Comparison of ENCODE assay signal across 1 cellular context in genomic region chr7:100177040-100178001, GRCh38.
A peak's percentile ranks its signal among the peaks of the same experiment; 100 is the strongest.
TF ChIP-seq lines count a peak whose summit lies in the region.

TSS of gene GPC2 (minus strand) at chr7:100177381. CDS start at chr7:100177199, 182 bp downstream.
TSS of gene STAG3 (plus strand) at chr7:100177918. CDS start at chr7:100180557, 2,639 bp downstream.

TF ChIP-seq in HEK293, 187 proteins besides CTCF, POLR2A, EP300 and RAD21 (continued from another document and continues in another):
- TF ChIP-seq ZNF280D (tag by site-specific recombination; IDR thresholded peaks at IDR 0.05) (no peak), ZXDB (tag by site-specific recombination; IDR thresholded peaks at IDR 0.05) (0 out of 2 replicates have a peak, but pooled peaks have one; percentile 37), ZNF292 (tag by site-specific recombination; IDR thresholded peaks at IDR 0.05; ENCODE audit: borderline replicate concordance, low read depth) (no peak), MEIS1 (CRISPR knock-in tag; IDR thresholded peaks at IDR 0.05; ENCODE audit: borderline replicate concordance) (no peak), ZNF704 (tag by site-specific recombination; IDR thresholded peaks at IDR 0.05) (no peak), ZNF398 (tag by site-specific recombination; IDR thresholded peaks at IDR 0.05) (no peak), SP7 (tag by site-specific recombination; IDR thresholded peaks at IDR 0.05) (no peak), ZNF112 (tag by site-specific recombination; IDR thresholded peaks at IDR 0.05) (no peak), ZNF529 (tag by site-specific recombination; IDR thresholded peaks at IDR 0.05; ENCODE audit: insufficient replicate concordance) (no peak), ZBTB11 (tag by site-specific recombination; conservative IDR thresholded peaks at IDR 0.05; ENCODE audit: low read depth) (no peak), ZNF837 (tag by site-specific recombination; IDR thresholded peaks at IDR 0.05) (no peak), KLF16 (tag by site-specific recombination; IDR thresholded peaks at IDR 0.05) (peak; percentile 30; the same call in 1 of the 2 replicates), ZNF223 (tag by site-specific recombination; IDR thresholded peaks at IDR 0.05) (no peak), PRDM6 (tag by site-specific recombination; IDR thresholded peaks at IDR 0.05) (no peak), ZNF791 (tag by site-specific recombination; IDR thresholded peaks at IDR 0.05) (no peak), ZNF362 (tag by site-specific recombination; IDR thresholded peaks at IDR 0.05) (no peak), ZNF174 (tag by site-specific recombination; IDR thresholded peaks at IDR 0.05) (no peak), KLF7 (tag by site-specific recombination; IDR thresholded peaks at IDR 0.05; ENCODE audit: borderline replicate concordance) (no peak), TSHZ1 (tag by site-specific recombination; IDR thresholded peaks at IDR 0.05; ENCODE audit: borderline replicate concordance) (no peak), ZNF10 (tag by site-specific recombination; IDR thresholded peaks at IDR 0.05) (no peak), SP2 (tag by site-specific recombination; IDR thresholded peaks at IDR 0.05) (peak; percentile 93), IKZF3 (tag by site-specific recombination; IDR thresholded peaks at IDR 0.05) (no peak), ZBTB44 (tag by site-specific recombination; IDR thresholded peaks at IDR 0.05) (no peak), ZNF239 (tag by site-specific recombination; IDR thresholded peaks at IDR 0.05) (no peak), ZNF148 (tag by site-specific recombination; IDR thresholded peaks at IDR 0.05; ENCODE audit: borderline replicate concordance) (no peak), TCF7L2 (IDR thresholded peaks at IDR 0.05; ENCODE audit: borderline replicate concordance, low read depth, low read length) (no peak), ZNF560 (tag by site-specific recombination; IDR thresholded peaks at IDR 0.05; ENCODE audit: borderline replicate concordance) (no peak), ZBTB6 (tag by site-specific recombination; IDR thresholded peaks at IDR 0.05) (no peak), ZNF521 (tag by site-specific recombination; IDR thresholded peaks at IDR 0.05) (no peak), ZNF48 (tag by site-specific recombination; IDR thresholded peaks at IDR 0.05) (no peak), ZNF596 (tag by site-specific recombination; IDR thresholded peaks at IDR 0.05) (no peak), KLF9 (tag by site-specific recombination; IDR thresholded peaks at IDR 0.05; ENCODE audit: low read depth) (peak; percentile 89), ZNF132 (tag by site-specific recombination; IDR thresholded peaks at IDR 0.05; ENCODE audit: borderline replicate concordance) (no peak), ZNF549 (tag by site-specific recombination; IDR thresholded peaks at IDR 0.05) (no peak), MYNN (tag by site-specific recombination; IDR thresholded peaks at IDR 0.05; ENCODE audit: borderline replicate concordance) (no peak), ZBTB1 (tag by site-specific recombination; IDR thresholded peaks at IDR 0.05) (no peak), ZFHX2 (tag by site-specific recombination; conservative IDR thresholded peaks at IDR 0.05) (0 out of 2 replicates have a peak, but pooled peaks have one; percentile 33)
